Comparison of ENCODE assay signal across 1 cellular context in the genomic region with DNA sequence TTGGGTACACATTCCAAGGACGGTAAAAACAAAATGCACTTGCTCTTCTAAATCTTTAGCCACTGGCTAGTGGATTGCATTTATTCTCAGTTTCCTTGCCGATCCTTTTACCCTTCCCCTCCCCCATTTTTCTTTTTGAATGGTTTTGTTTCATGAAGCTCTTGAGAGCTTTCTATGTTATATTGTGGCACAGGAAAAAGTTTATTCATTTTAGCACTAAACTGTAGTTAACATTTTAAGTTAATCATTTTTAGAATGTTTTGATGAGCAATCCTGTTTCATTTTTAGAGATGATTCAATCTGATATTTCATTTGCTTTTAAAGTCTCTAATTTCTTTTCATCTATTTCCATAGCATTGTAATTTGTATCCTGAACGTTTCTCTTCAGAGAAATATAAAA.
TF ChIP-seq lines count a peak whose summit lies in the region.

No MANE protein-coding gene starts in this region.

TF ChIP-seq in IMR-90, 13 proteins besides CTCF, POLR2A, EP300 and RAD21 (continued from another document):
- no peak for TF ChIP-seq USF2 (IDR thresholded peaks at IDR 0.05; ENCODE audit: low read depth, low read length)
- no peak for TF ChIP-seq RCOR1 (IDR thresholded peaks at IDR 0.05; ENCODE audit: insufficient replicate concordance, low read length)
- no peak for TF ChIP-seq SMC3 (IDR thresholded peaks at IDR 0.05; ENCODE audit: low read depth, low read length)
- no peak for TF ChIP-seq ELK1 (IDR thresholded peaks at IDR 0.05; ENCODE audit: borderline replicate concordance, low read depth, low read length)
- TF ChIP-seq RFX5 (IDR thresholded peaks at IDR 0.05; ENCODE audit: low read depth, low read length), result no peak
- TF ChIP-seq MAZ (IDR thresholded peaks at IDR 0.05; ENCODE audit: borderline replicate concordance, low read depth, low read length), result no peak
- no peak for TF ChIP-seq CHD1 (IDR thresholded peaks at IDR 0.05; ENCODE audit: low read depth, low read length)
- TF ChIP-seq FOS (IDR thresholded peaks at IDR 0.05; ENCODE audit: low read depth, low read length), result no peak
- TF ChIP-seq BHLHE40 (IDR thresholded peaks at IDR 0.05; ENCODE audit: low read depth, low read length), result no peak
- TF ChIP-seq MXI1 (IDR thresholded peaks at IDR 0.05; ENCODE audit: borderline replicate concordance, low read depth, low read length), result no peak
